ENCODE assay signal across 17 cellular contexts in the genomic region with DNA sequence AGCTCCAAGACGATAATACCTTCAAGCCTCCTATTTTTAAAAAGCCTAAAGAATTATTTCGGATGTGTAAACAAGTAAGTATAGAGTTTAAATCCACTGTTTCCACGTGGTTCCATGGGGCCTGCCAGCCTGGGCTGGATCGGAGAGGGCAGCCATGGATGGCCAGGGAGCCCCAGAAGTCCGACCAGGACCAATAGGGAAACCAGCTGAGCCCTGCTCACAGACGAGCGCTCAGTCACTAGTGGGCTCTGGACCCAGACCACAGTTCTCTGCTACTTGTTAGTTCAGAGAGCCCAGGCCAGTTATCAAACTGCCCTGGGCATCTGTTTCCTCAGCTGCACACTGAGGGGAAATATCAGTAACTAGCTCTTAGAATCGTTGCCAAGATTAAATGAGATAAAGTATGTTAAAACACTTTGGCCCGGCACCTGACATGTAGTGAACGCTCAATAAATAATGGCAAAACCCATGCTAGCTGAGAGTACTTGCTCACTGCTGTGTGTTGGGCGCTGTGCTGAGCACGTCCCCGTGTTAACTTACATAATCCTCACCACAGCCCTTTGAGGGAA.
DNase-seq lines count a peak whose midpoint lies in the region; ATAC-seq and TF ChIP-seq lines count a peak whose summit lies in the region.
"Had no signal": no experiment of that assay in that cellular context is flagged by ENCODE, and none has a peak within 500 bp of the region (broad histone marks: within the 10 kb centered on the region; RNA-seq: fewer than 3 reads in every experiment).

No MANE protein-coding gene starts in this region.

- H3K27ac ChIP-seq in coronary artery, result peak overlapping the region; percentile 72 to 83
- no peak overlapping the region for H3K27ac ChIP-seq in naive thymus-derived CD4-positive, alpha-beta T cell (ENCODE audit: low read depth, low read length)
- H3K27ac ChIP-seq in subcutaneous abdominal adipose tissue (ENCODE audit: low read depth, low read length), result peak overlapping the region; percentile 20
- no peak overlapping the region for H3K27ac ChIP-seq in ovary

- WGBS in ovary, 3 donors, result 82 to 84% (median 83%) methylated on average over 13 of the region's 13 CpGs

- TF ChIP-seq EP300 in ovary (IDR thresholded peaks at IDR 0.05), result no peak

- peaks cover 8% of the 10 kb centered on the region for H3K36me3 Mint-ChIP-seq in activated naive CD4-positive, alpha-beta T cell treated with anti-CD3 and anti-CD28 coated beads, Interleukin-2, amount 50 U/mL, for 24 hours
- peaks cover 9% of the 10 kb centered on the region for H3K36me3 Mint-ChIP-seq in activated naive CD4-positive, alpha-beta T cell treated with anti-CD3 and anti-CD28 coated beads for 36 hours (ENCODE audit: low read depth)
- H3K36me3 Mint-ChIP-seq in naive thymus-derived CD4-positive, alpha-beta T cell, result peaks cover 0 to 16% (median 12%) of the 10 kb centered on the region in 5 donors

- no peak for ATAC-seq in naive thymus-derived CD4-positive, alpha-beta T cell
- ATAC-seq: A549, Panc1 had no signal

- no peaks in the 10 kb centered on the region for H3K27me3 ChIP-seq in naive thymus-derived CD4-positive, alpha-beta T cell (ENCODE audit: control insufficient read depth in 2 of 2, insufficient read depth in 2 of 2, low read length in 2 of 2)
- H3K27me3 ChIP-seq in subcutaneous abdominal adipose tissue (ENCODE audit: control insufficient read depth in 5 of 5, insufficient read depth in 4 of 5, low read length in 5 of 5) (peaks cover 0 to 3% (median 0%) of the 10 kb centered on the region in 5 donors), ovary (no peaks in the 10 kb centered on the region)

- TF ChIP-seq CTCF in coronary artery (IDR thresholded peaks at IDR 0.05), result no peak
- TF ChIP-seq CTCF in ovary (IDR thresholded peaks at IDR 0.05), result no peak

- peak overlapping the region; percentile 51 for H3K27ac Mint-ChIP-seq in activated naive CD4-positive, alpha-beta T cell treated with anti-CD3 and anti-CD28 coated beads, Interleukin-2, amount 50 U/mL, for 24 hours
- H3K27ac Mint-ChIP-seq in activated naive CD4-positive, alpha-beta T cell treated with anti-CD3 and anti-CD28 coated beads for 36 hours, result no peak overlapping the region
- H3K27ac Mint-ChIP-seq in naive thymus-derived CD4-positive, alpha-beta T cell, result peak overlapping the region in 8 of 9 donors; percentile 18 to 86 (median 57)

- DNase-seq in activated naive CD4-positive, alpha-beta T cell treated with anti-CD3 and anti-CD28 coated beads for 36 hours, result no peak
- no peak for DNase-seq in coronary artery (ENCODE audit: low spot score)
- DNase-seq in naive thymus-derived CD4-positive, alpha-beta T cell, result no peak
- no peak for DNase-seq in middle frontal gyrus (ENCODE audit: extremely low spot score, low spot score)
- DNase-seq in HPDE6-E6E7 (ENCODE audit: extremely low spot score), result no peak
- no peak for DNase-seq in ovary
- DNase-seq: activated CD4-positive, alpha-beta T cell treated with anti-CD3 and anti-CD28 coated beads for 1 hour; Caco-2; effector CD4-positive, alpha-beta T cell; NCI-H1930; NCI-H69; stimulated activated CD4-positive, alpha-beta T cell treated with anti-CD3 and anti-CD28 coated beads, Interleukin-2, amount 100 ng/mL, for 24 hours had no signal

- TF ChIP-seq POLR2A in ovary (IDR thresholded peaks at IDR 0.05), result no peak

- peaks cover 54% of the 10 kb centered on the region for H3K4me1 Mint-ChIP-seq in activated naive CD4-positive, alpha-beta T cell treated with anti-CD3 and anti-CD28 coated beads, Interleukin-2, amount 50 U/mL, for 24 hours
- peaks cover 49% of the 10 kb centered on the region for H3K4me1 Mint-ChIP-seq in activated naive CD4-positive, alpha-beta T cell treated with anti-CD3 and anti-CD28 coated beads for 36 hours (ENCODE audit: low read depth)
- peaks cover 26 to 67% (median 40%) of the 10 kb centered on the region in 7 donors for H3K4me1 Mint-ChIP-seq in naive thymus-derived CD4-positive, alpha-beta T cell

- peaks cover 0 to 42% (median 0%) of the 10 kb centered on the region in 3 experiments for H3K36me3 ChIP-seq in naive thymus-derived CD4-positive, alpha-beta T cell (ENCODE audit: control insufficient read depth in 2 of 3, insufficient read depth in 3 of 3, low read length in 3 of 3)
- H3K36me3 ChIP-seq in subcutaneous abdominal adipose tissue (ENCODE audit: control insufficient read depth in 5 of 5, insufficient read depth in 5 of 5, low read length in 5 of 5), result peaks cover 0 to 29% (median 23%) of the 10 kb centered on the region in 5 donors
- no peaks in the 10 kb centered on the region for H3K36me3 ChIP-seq in ovary

- POLR2A ChIA-PET in naive thymus-derived CD4-positive, alpha-beta T cell (lab: Charles Lee), result interaction anchor here (0.6 to 2.5 kb wide), 3 partner anchors 9 to 748 kb away, joined by 3 to 8 read pairs (median 4); no protein-coding TSS in a partner anchor

- intact Hi-C loops in activated naive CD4-positive, alpha-beta T cell treated with anti-CD3 and anti-CD28 coated beads for 36 hours (cut with micrococcal nuclease), result no loop called here
- intact Hi-C loops in naive thymus-derived CD4-positive, alpha-beta T cell (cut with micrococcal nuclease), result no loop called here
- intact Hi-C loops in ovary (cut with DNase I), result loop anchor here in 3 of 4 donors (2.0 to 10.0 kb wide), 4 partner anchors 60 to 314 kb away; a partner anchor contains a TSS

- H3K9ac ChIP-seq in subcutaneous abdominal adipose tissue (ENCODE audit: low read length in 5 of 5), result no peak overlapping the region

- no peak overlapping the region for H3K4me3 Mint-ChIP-seq in activated naive CD4-positive, alpha-beta T cell treated with anti-CD3 and anti-CD28 coated beads, Interleukin-2, amount 50 U/mL, for 24 hours
- no peak overlapping the region for H3K4me3 Mint-ChIP-seq in activated naive CD4-positive, alpha-beta T cell treated with anti-CD3 and anti-CD28 coated beads for 36 hours
- peak overlapping the region in 2 of 10 donors; percentile 34 to 35 for H3K4me3 Mint-ChIP-seq in naive thymus-derived CD4-positive, alpha-beta T cell

- H3K9me3 Mint-ChIP-seq in activated naive CD4-positive, alpha-beta T cell treated with anti-CD3 and anti-CD28 coated beads, Interleukin-2, amount 50 U/mL, for 24 hours, result no peaks in the 10 kb centered on the region
- H3K9me3 Mint-ChIP-seq in activated naive CD4-positive, alpha-beta T cell treated with anti-CD3 and anti-CD28 coated beads for 36 hours, result no peaks in the 10 kb centered on the region
- no peaks in the 10 kb centered on the region for H3K9me3 Mint-ChIP-seq in naive thymus-derived CD4-positive, alpha-beta T cell

- CTCF ChIA-PET in activated naive CD4-positive, alpha-beta T cell treated with anti-CD3 and anti-CD28 coated beads for 36 hours (lab: Charles Lee), result interaction anchor here (0.5 to 20.1 kb wide), 9 partner anchors 9 to 220 kb away, joined by 3 to 440 read pairs (median 6); a partner anchor contains a TSS
- CTCF ChIA-PET in naive thymus-derived CD4-positive, alpha-beta T cell (lab: Charles Lee), result interaction anchor here (0.7 to 6.0 kb wide), 10 partner anchors 9 to 313 kb away, joined by 3 to 80 read pairs (median 8); a partner anchor contains a TSS

- no peaks in the 10 kb centered on the region for H3K27me3 Mint-ChIP-seq in activated naive CD4-positive, alpha-beta T cell treated with anti-CD3 and anti-CD28 coated beads, Interleukin-2, amount 50 U/mL, for 24 hours
- no peaks in the 10 kb centered on the region for H3K27me3 Mint-ChIP-seq in activated naive CD4-positive, alpha-beta T cell treated with anti-CD3 and anti-CD28 coated beads for 36 hours (ENCODE audit: low read depth)
- no peaks in the 10 kb centered on the region for H3K27me3 Mint-ChIP-seq in naive thymus-derived CD4-positive, alpha-beta T cell

- H3K9me3 ChIP-seq in naive thymus-derived CD4-positive, alpha-beta T cell (ENCODE audit: control insufficient read depth in 2 of 3, low read length in 3 of 3), result no peaks in the 10 kb centered on the region
- H3K9me3 ChIP-seq in subcutaneous abdominal adipose tissue (ENCODE audit: control insufficient read depth in 5 of 5, low read length in 5 of 5) (no peaks in the 10 kb centered on the region), ovary (no peaks in the 10 kb centered on the region)
- H3K9me3 ChIP-seq: A549, Caco-2, prostate gland had no signal

- peaks cover 5 to 8% of the 10 kb centered on the region in 2 donors for H3K4me1 ChIP-seq in naive thymus-derived CD4-positive, alpha-beta T cell (ENCODE audit: control insufficient read depth in 2 of 2, insufficient read depth in 2 of 2, low read length in 2 of 2)
- H3K4me1 ChIP-seq in subcutaneous abdominal adipose tissue (ENCODE audit: control insufficient read depth in 5 of 5, insufficient read depth in 5 of 5, low read length in 5 of 5), result peaks cover 12 to 70% (median 47%) of the 10 kb centered on the region in 5 donors
- peaks cover 4% of the 10 kb centered on the region for H3K4me1 ChIP-seq in ovary (ENCODE audit: insufficient read depth)
- H3K4me1 ChIP-seq: Caco-2 had no signal

- no peak overlapping the region for H3K4me3 ChIP-seq in coronary artery
- H3K4me3 ChIP-seq in naive thymus-derived CD4-positive, alpha-beta T cell (ENCODE audit: low read length), result no peak overlapping the region
- no peak overlapping the region for H3K4me3 ChIP-seq in subcutaneous abdominal adipose tissue (ENCODE audit: low read depth in 1 of 5, low read length in 5 of 5)
- H3K4me3 ChIP-seq in ovary, result no peak overlapping the region
- H3K4me3 ChIP-seq: A549, prostate gland had no signal

Comparison
In these comparisons a context has a peak if more than half of its experiments do, and no peak if none do; other contexts are left out.
1. H3K27ac ChIP-seq: peak in coronary artery (2 of 2) and subcutaneous abdominal adipose tissue (single experiment); none in naive thymus-derived CD4-positive, alpha-beta T cell (single experiment) and ovary (0 of 2).
2. intact Hi-C loops: an anchor here in ovary (2.0 to 10.0 kb wide); none called in activated naive CD4-positive, alpha-beta T cell treated with anti-CD3 and anti-CD28 coated beads for 36 hours and naive thymus-derived CD4-positive, alpha-beta T cell.